Comparison of ENCODE assay signal across 33 cellular contexts in genomic region chr13:30042891-30043630, GRCh38.
"Had no signal": no experiment of that assay in that cellular context is flagged by ENCODE, and none has a peak within 500 bp of the region (broad histone marks: within the 10 kb centered on the region; RNA-seq: fewer than 3 reads in every experiment).

No MANE protein-coding gene starts in this region.

- H3K9me3 ChIP-seq: adrenal gland, body of pancreas, breast epithelium, Peyer's patch, SJSA1, SK-N-SH had no signal

- H3K4me3 ChIP-seq: adrenal gland, body of pancreas, breast epithelium, Peyer's patch, SJSA1 had no signal

- H3K36me3 ChIP-seq: adrenal gland, breast epithelium, Peyer's patch, SJSA1 had no signal

- H3K36me3 Mint-ChIP-seq: activated CD4-positive, alpha-beta memory T cell treated with anti-CD3 and anti-CD28 coated beads for 36 hours; activated naive CD4-positive, alpha-beta T cell treated with anti-CD3 and anti-CD28 coated beads, Interleukin-2, amount 50 U/mL, for 72 hours had no signal

- DNase-seq: activated B cell treated with CpG ODN at 0.5 μM for 24 hours; activated CD4-positive, alpha-beta memory T cell treated with anti-CD3 and anti-CD28 coated beads for 36 hours; activated CD4-positive, alpha-beta T cell treated with anti-CD3 and anti-CD28 coated beads for 4 hours; activated CD4-positive, alpha-beta T cell treated with anti-CD3 and anti-CD28 coated beads, Interleukin-2, amount 50 U/mL, for 1 hour; activated CD4-positive, CD25-positive, alpha-beta regulatory T cell treated with anti-CD3 and anti-CD28 coated beads, Interleukin-2, amount 50 U/mL, for 72 hours; activated CD8-positive, alpha-beta memory T cell treated with anti-CD3 and anti-CD28 coated beads, Interleukin-2, amount 50 U/mL, for 4 hours; activated gamma-delta T cell treated with Interleukin-2 at 50 U/mL for 16 hours; activated naive CD4-positive, alpha-beta T cell treated with anti-CD3 and anti-CD28 coated beads for 36 hours; activated T-cell treated with anti-CD3 and anti-CD28 coated beads for 4 hours; activated T-cell treated with anti-CD3 and anti-CD28 coated beads, Interleukin-2, amount 50 U/mL, for 4 hours; adrenal gland; body of pancreas; Karpas-422; KBM-7; NCI-H1105; NCI-H1417 treated with DMSO at 0.1 percent for 48 hours; NCI-H187 treated with DMSO at 0.1 percent for 48 hours; NCI-H2081; NCI-H2171 treated with DMSO at 0.1 percent for 48 hours; NCI-H226; NCI-H524 treated with DMSO at 0.1 percent for 48 hours; Peyer's patch; RPMI8226; SHP77 treated with DMSO at 0.1 percent for 48 hours; SK-N-SH had no signal

- H3K4me2 ChIP-seq: SK-N-SH had no signal

- H3K4me1 ChIP-seq: adrenal gland, body of pancreas, breast epithelium had no signal

- ATAC-seq: activated naive CD4-positive, alpha-beta T cell treated with anti-CD3 and anti-CD28 coated beads, Interleukin-2, amount 50 U/mL, for 72 hours; activated T-cell treated with anti-CD3 and anti-CD28 coated beads, Interleukin-2, amount 50 U/mL, for 4 hours; body of pancreas had no signal

- FAIRE-seq: astrocyte, TTC549 had no signal

- H3K27ac Mint-ChIP-seq: activated B cell treated with CpG ODN at 0.5 μM for 24 hours; activated CD4-positive, alpha-beta memory T cell treated with anti-CD3 and anti-CD28 coated beads for 36 hours; activated naive CD4-positive, alpha-beta T cell treated with anti-CD3 and anti-CD28 coated beads for 36 hours; activated T-helper 1 cell treated with anti-CD3 and anti-CD28 coated beads, Interleukin-12 subunit alpha, Interleukin-12 subunit beta, Interleukin-2, Interleukin-4 antibody, amounts not matched to agents 30 ng/mL and 10 ng/mL and 1 ng/mL, durations not matched to agents 14 hours and 24 hours and 36 hours; T-helper 1 cell treated with Interleukin-12 subunit alpha and Interleukin-12 subunit beta and Interleukin-4 antibody, amounts not matched to agents 30 μg/mL and 1 μg/mL, for 36 hours; T-helper 2 cell treated with Interferon-gamma antibody and Interleukin-4, amounts not matched to agents 5 μg/mL and 100 μg/mL, for 36 hours had no signal

- H3K27me3 ChIP-seq: adrenal gland, body of pancreas, Peyer's patch, SJSA1 had no signal

- H3K27ac ChIP-seq: adrenal gland, body of pancreas, breast epithelium, SJSA1 had no signal

- H3K9me3 Mint-ChIP-seq: activated B cell treated with CpG ODN at 0.5 μM for 24 hours; activated CD4-positive, alpha-beta memory T cell treated with anti-CD3 and anti-CD28 coated beads for 36 hours; activated naive CD4-positive, alpha-beta T cell treated with anti-CD3 and anti-CD28 coated beads for 36 hours; activated naive CD4-positive, alpha-beta T cell treated with anti-CD3 and anti-CD28 coated beads, Interleukin-2, amount 50 U/mL, for 72 hours; activated T-cell treated with anti-CD3 and anti-CD28 coated beads, Interleukin-2, amount 50 U/mL, for 4 hours; activated T-helper 1 cell treated with anti-CD3 and anti-CD28 coated beads, Interleukin-12 subunit alpha, Interleukin-12 subunit beta, Interleukin-2, Interleukin-4 antibody, amounts not matched to agents 30 ng/mL and 10 ng/mL and 1 ng/mL, durations not matched to agents 14 hours and 24 hours and 36 hours; T-helper 1 cell treated with Interleukin-12 subunit alpha and Interleukin-12 subunit beta and Interleukin-4 antibody, amounts not matched to agents 30 μg/mL and 1 μg/mL, for 36 hours; T-helper 2 cell treated with Interferon-gamma antibody and Interleukin-4, amounts not matched to agents 5 μg/mL and 100 μg/mL, for 36 hours had no signal

- H3K9ac ChIP-seq: SK-N-SH had no signal

- H3K4me1 Mint-ChIP-seq: activated B cell treated with CpG ODN at 0.5 μM for 24 hours had no signal

- H3K4me3 Mint-ChIP-seq: activated B cell treated with CpG ODN at 0.5 μM for 24 hours; activated CD4-positive, alpha-beta memory T cell treated with anti-CD3 and anti-CD28 coated beads for 36 hours; activated naive CD4-positive, alpha-beta T cell treated with anti-CD3 and anti-CD28 coated beads for 36 hours; activated T-cell treated with anti-CD3 and anti-CD28 coated beads, Interleukin-2, amount 50 U/mL, for 4 hours; activated T-helper 1 cell treated with anti-CD3 and anti-CD28 coated beads, Interleukin-12 subunit alpha, Interleukin-12 subunit beta, Interleukin-2, Interleukin-4 antibody, amounts not matched to agents 30 ng/mL and 10 ng/mL and 1 ng/mL, durations not matched to agents 14 hours and 24 hours and 36 hours; T-helper 1 cell treated with Interleukin-12 subunit alpha and Interleukin-12 subunit beta and Interleukin-4 antibody, amounts not matched to agents 30 μg/mL and 1 μg/mL, for 36 hours; T-helper 2 cell treated with Interferon-gamma antibody and Interleukin-4, amounts not matched to agents 5 μg/mL and 100 μg/mL, for 36 hours had no signal
